8 cellular contexts compared by ENCODE assay signal in the genomic region with DNA sequence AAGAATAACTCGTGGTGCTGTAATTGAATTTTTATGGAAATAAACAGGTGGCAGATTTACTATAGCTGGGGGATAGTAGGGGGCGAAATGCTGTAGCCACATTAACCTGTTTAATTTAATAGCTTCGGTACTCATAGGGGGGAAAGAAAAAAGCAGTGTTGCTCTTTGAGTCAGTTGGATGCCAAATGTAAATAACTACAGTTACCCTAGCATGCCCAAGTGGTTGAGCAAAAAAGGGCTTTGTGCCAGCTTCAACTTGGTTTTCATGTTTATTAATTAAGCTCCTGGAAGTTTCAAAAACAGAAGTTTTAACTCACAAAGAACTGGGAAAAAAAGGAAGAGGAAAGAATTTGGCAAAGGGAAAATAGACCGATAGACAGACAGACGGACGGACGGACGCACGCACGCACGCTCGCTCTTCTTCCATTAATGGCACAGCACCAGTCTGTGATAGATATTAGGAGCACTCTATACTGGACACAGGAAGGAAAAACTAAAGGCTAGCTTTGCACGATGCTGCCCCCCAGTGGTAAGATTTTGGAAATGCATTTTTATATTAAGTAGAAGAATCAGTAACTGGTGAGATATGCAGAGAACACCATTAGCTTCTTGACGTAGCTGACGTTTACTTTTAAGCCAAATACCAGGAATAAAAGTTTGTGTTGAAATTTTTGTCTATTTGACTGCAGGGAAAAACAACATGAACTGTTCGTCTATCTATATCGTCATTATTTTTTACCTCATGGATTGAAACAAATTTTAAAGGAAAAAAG.
DNase-seq lines count a peak whose midpoint lies in the region; ATAC-seq and TF ChIP-seq lines count a peak whose summit lies in the region.

No MANE protein-coding gene starts in this region.

- H3K36me3 ChIP-seq in ascending aorta (no peaks in the 10 kb centered on the region), skeletal muscle satellite cell (ENCODE audit: insufficient read depth, low read length) (no peaks in the 10 kb centered on the region)

- H3K4me3 ChIP-seq in ascending aorta (peak overlapping the region; percentile 39 to 48), skeletal muscle satellite cell (ENCODE audit: low read length) (peak overlapping the region; percentile 66)

- H3K4me2 ChIP-seq in skeletal muscle satellite cell (ENCODE audit: low read length): peak overlapping the region; percentile 81

- ATAC-seq in activated CD4-positive, CD25-positive, alpha-beta regulatory T cell treated with anti-CD3 and anti-CD28 coated beads, Interleukin-2, amount 50 U/mL, for 24 hours: peak; percentile 30 to 44
- peak; percentile 92 for ATAC-seq in GM21381 (IDR thresholded peaks at IDR 0.05; ENCODE audit: unreplicated experiment)
- ATAC-seq in HG03575 (IDR thresholded peaks at IDR 0.05; ENCODE audit: extremely low read depth, insufficient number of reproducible peaks, low FRiP score, unreplicated experiment): peak; percentile 66

- intact Hi-C loops in ascending aorta (cut with DNase I): loop anchor here (1.0 to 5.0 kb wide), 5 partner anchors 54 to 966 kb away; no protein-coding TSS in a partner anchor

- H3K27ac ChIP-seq in ascending aorta: no peak overlapping the region

- H3K27me3 ChIP-seq in ascending aorta (no peaks in the 10 kb centered on the region), skeletal muscle satellite cell (ENCODE audit: control insufficient read depth, insufficient read depth, low read length) (no peaks in the 10 kb centered on the region)

- H3K4me1 ChIP-seq in ascending aorta: peaks cover 2% of the 10 kb centered on the region in 2 donors
- no peaks in the 10 kb centered on the region for H3K4me1 ChIP-seq in skeletal muscle satellite cell (ENCODE audit: control insufficient read depth, insufficient read depth, low read length)

- peak overlapping the region; percentile 46 for H3K9ac ChIP-seq in skeletal muscle satellite cell (ENCODE audit: low read depth, low read length)

- H3K9me3 ChIP-seq in ascending aorta (no peaks in the 10 kb centered on the region), skeletal muscle satellite cell (replicated peaks; ENCODE audit: low read length) (no peaks in the 10 kb centered on the region)

- DNase-seq in activated CD4-positive, CD25-positive, alpha-beta regulatory T cell (lab: John Stamatoyannopoulos, UW): no peak
- DNase-seq in NCI-H69 (lab: John Stamatoyannopoulos, UW) (peak; percentile 76), ascending aorta (ENCODE audit: low spot score in 2 of 2) (peak in 1 of 2 donors; percentile 68), hippocampal formation (lab: John Stamatoyannopoulos, UW) (peak; percentile 40 to 73)

- TF ChIP-seq CTCF in ascending aorta (IDR thresholded peaks at IDR 0.05): peak; percentile 50 to 79 (median 73)

Comparison
In these comparisons a context has a peak if more than half of its experiments do, and no peak if none do; other contexts are left out.
1. ATAC-seq: peak in every context shown above with its lines; median percentile 92 in GM21381; 66 in HG03575; 37 in activated CD4-positive, CD25-positive, alpha-beta regulatory T cell treated with anti-CD3 and anti-CD28 coated beads, Interleukin-2, amount 50 U/mL, for 24 hours.
2. DNase-seq: peak in NCI-H69 (single experiment) and hippocampal formation (2 of 2); none in activated CD4-positive, CD25-positive, alpha-beta regulatory T cell (0 of 4).